ENCODE assay signal across 11 cellular contexts in genomic region chr3:98962189-98962930, GRCh38.
DNase-seq lines count a peak whose midpoint lies in the region.
"Had no signal": no experiment of that assay in that cellular context is flagged by ENCODE, and none has a peak within 500 bp of the region (broad histone marks: within the 10 kb centered on the region; RNA-seq: fewer than 3 reads in every experiment).

No MANE protein-coding gene starts in this region.

- in situ Hi-C loops in Caki2 (cut with HindIII; ENCODE audit: low pct_unique_long_range_greater_than_20kb, low sequenced_read_pairs) (no loop called here), G401 (cut with HindIII; ENCODE audit: low sequenced_read_pairs) (no loop called here)

- DNase-seq in Caki2 (ENCODE audit: low read depth) (peak; percentile 98), HPDE6-E6E7 (ENCODE audit: extremely low spot score) (peak; percentile 76), amniotic stem cell (lab: John Stamatoyannopoulos, UW) (peak; percentile 27), kidney glomerular epithelial cell (lab: John Stamatoyannopoulos, UW) (peak; percentile 100), G401 (ENCODE audit: low spot score) (no peak), nucleus accumbens (lab: John Stamatoyannopoulos, UW) (no peak), NCI-H1092 (lab: John Stamatoyannopoulos, UW) (no peak)
- DNase-seq in activated naive CD4-positive, alpha-beta T cell treated with Interleukin-2 at 50 U/mL for 16 hours = no peak
- DNase-seq: activated CD4-positive, alpha-beta T cell treated with anti-CD3 and anti-CD28 coated beads, Interleukin-2, amount 50 U/mL, for 4 hours; NCI-H526 treated with DMSO at 0.1 percent for 48 hours; stimulated activated CD4-positive, alpha-beta T cell treated with anti-CD3 and anti-CD28 coated beads, Interleukin-15, amount 100 ng/mL, for 24 hours had no signal

Comparison
In these comparisons a context has a peak if more than half of its experiments do, and no peak if none do; other contexts are left out.
1. DNase-seq: peak in Caki2 (single experiment), HPDE6-E6E7 (single experiment), amniotic stem cell (single experiment) and kidney glomerular epithelial cell (single experiment); none in G401 (single experiment), activated naive CD4-positive, alpha-beta T cell treated with Interleukin-2 at 50 U/mL for 16 hours (single experiment), nucleus accumbens (0 of 56) and NCI-H1092 (single experiment).